In the genomic region with DNA sequence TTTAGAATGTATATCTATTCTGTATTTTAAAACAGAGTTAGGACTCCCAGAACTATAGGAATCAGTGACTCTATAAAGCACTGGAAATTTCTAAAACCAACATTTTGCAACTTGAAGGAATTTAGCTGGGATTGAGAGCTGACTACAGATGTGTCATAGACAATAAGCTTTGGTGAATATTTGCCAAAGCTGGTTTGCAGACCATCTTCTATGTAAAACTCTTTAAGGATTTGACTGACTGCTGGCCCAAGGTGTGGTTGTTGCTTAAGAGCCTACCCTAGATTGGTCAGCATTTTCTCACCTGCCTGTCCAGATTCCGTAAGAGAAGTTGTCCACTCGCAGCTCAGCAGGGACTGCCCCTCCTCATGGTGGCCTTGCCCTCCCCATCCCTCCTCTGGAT, we compare ENCODE assay signal across 30 cellular contexts.
"Had no signal": no experiment of that assay in that cellular context is flagged by ENCODE, and none has a peak within 500 bp of the region (broad histone marks: within the 10 kb centered on the region; RNA-seq: fewer than 3 reads in every experiment).

No MANE protein-coding gene starts in this region.

- H2AFZ ChIP-seq: parathyroid adenoma had no signal

- DNase-seq: naive B cell; naive thymus-derived CD8-positive, alpha-beta T cell; nephron progenitor cell; nucleus accumbens; ovary; posterior cingulate gyrus; psoas muscle; right cardiac atrium; right lobe of liver; stimulated activated CD4-positive, alpha-beta T cell treated with anti-CD3 and anti-CD28 coated beads, Interleukin-15, amount 100 ng/mL, for 24 hours; stimulated activated CD4-positive, alpha-beta T cell treated with anti-CD3 and anti-CD28 coated beads, Interleukin-2, amount 100 ng/mL, for 24 hours; stimulated activated CD4-positive, alpha-beta T cell treated with anti-CD3 and anti-CD28 coated beads, Interleukin-2, amount 100 ng/mL, for 48 hours; stimulated activated CD4-positive, alpha-beta T cell treated with anti-CD3 and anti-CD28 coated beads, Interleukin-4, amount 100 ng/mL, for 24 hours; stimulated activated naive CD4-positive, alpha-beta T cell; stimulated activated naive CD8-positive, alpha-beta T cell treated with anti-CD3 and anti-CD28 coated beads, Interleukin-15, amount 100 ng/mL, for 72 hours; stimulated activated naive CD8-positive, alpha-beta T cell treated with anti-CD3 and anti-CD28 coated beads, Interleukin-15, Interleukin-2, amounts not matched to agents 100 U/mL and 50 U/mL, for 24 hours; substantia nigra; testis; tibial artery; transverse colon; upper lobe of left lung had no signal

- H3K4me3 Mint-ChIP-seq: naive B cell; naive thymus-derived CD8-positive, alpha-beta T cell; natural killer cell treated with Interleukin-12 subunit alpha and Interleukin-12 subunit beta and Interleukin-15 and Interleukin-18, amount 100 ng/mL, for 72 hours; nephron progenitor cell; neural crest cell; stimulated activated effector memory CD8-positive, alpha-beta T cell treated with anti-CD3 and anti-CD28 coated beads, Interleukin-12 subunit alpha, Interleukin-12 subunit beta, amount 100 ng/mL, for 72 hours; stimulated activated naive CD8-positive, alpha-beta T cell treated with anti-CD3 and anti-CD28 coated beads, Interleukin-15, amount 100 ng/mL, for 72 hours had no signal

- H3K27ac Mint-ChIP-seq: naive thymus-derived CD8-positive, alpha-beta T cell; natural killer cell treated with Interleukin-12 subunit alpha and Interleukin-12 subunit beta and Interleukin-15 and Interleukin-18, amount 100 ng/mL, for 72 hours; nephron progenitor cell; progenitor cell of endocrine pancreas; stimulated activated effector memory CD8-positive, alpha-beta T cell treated with anti-CD3 and anti-CD28 coated beads, Interleukin-12 subunit alpha, Interleukin-12 subunit beta, amount 100 ng/mL, for 72 hours; stimulated activated naive CD8-positive, alpha-beta T cell treated with anti-CD3 and anti-CD28 coated beads, Interleukin-15, amount 100 ng/mL, for 72 hours had no signal

- H3K27me3 ChIP-seq: neutrophil, ovary, right lobe of liver, suprapubic skin, testis, tibial artery, transverse colon, upper lobe of left lung, vagina had no signal

- H3K36me3 ChIP-seq: neutrophil, ovary, right lobe of liver, suprapubic skin, tibial artery, transverse colon, upper lobe of left lung, vagina had no signal

- H3K4me1 ChIP-seq: parathyroid adenoma, psoas muscle, right lobe of liver, suprapubic skin, testis, tibial artery, transverse colon, upper lobe of left lung, vagina had no signal

- H3K9ac ChIP-seq: parathyroid adenoma had no signal

- H3K4me3 ChIP-seq: ovary, psoas muscle, right lobe of liver, skin epidermis, suprapubic skin, testis, tibial artery, transverse colon, upper lobe of left lung, vagina had no signal

- H3K9me3 ChIP-seq: neutrophil, ovary, psoas muscle, testis, tibial artery had no signal

- H3K79me2 ChIP-seq: parathyroid adenoma had no signal

- ATAC-seq: naive thymus-derived CD8-positive, alpha-beta T cell; natural killer cell treated with Interleukin-12 subunit alpha and Interleukin-12 subunit beta and Interleukin-15 and Interleukin-18, amount 100 ng/mL, for 72 hours; psoas muscle; right cardiac atrium; stimulated activated effector memory CD8-positive, alpha-beta T cell treated with anti-CD3 and anti-CD28 coated beads, Interleukin-12 subunit alpha, Interleukin-12 subunit beta, amount 100 ng/mL, for 72 hours; stimulated activated naive CD8-positive, alpha-beta T cell treated with anti-CD3 and anti-CD28 coated beads, Interleukin-15, amount 100 ng/mL, for 72 hours; stimulated activated naive CD8-positive, alpha-beta T cell treated with anti-CD3 and anti-CD28 coated beads, Interleukin-15, Interleukin-2, amounts not matched to agents 100 U/mL and 50 U/mL, for 24 hours had no signal

- H3K27ac ChIP-seq: neutrophil, ovary, parathyroid adenoma, psoas muscle, right lobe of liver, skin epidermis, suprapubic skin, testis, tibial artery, transverse colon, upper lobe of left lung, vagina had no signal

- H3K27me3 Mint-ChIP-seq: naive B cell; naive thymus-derived CD8-positive, alpha-beta T cell; natural killer cell treated with Interleukin-12 subunit alpha and Interleukin-12 subunit beta and Interleukin-15 and Interleukin-18, amount 100 ng/mL, for 72 hours; progenitor cell of endocrine pancreas; stimulated activated naive CD8-positive, alpha-beta T cell treated with anti-CD3 and anti-CD28 coated beads, Interleukin-15, amount 100 ng/mL, for 72 hours had no signal

- H3K4me1 Mint-ChIP-seq: naive B cell; naive thymus-derived CD8-positive, alpha-beta T cell; nephron progenitor cell; neural crest cell; stimulated activated effector memory CD8-positive, alpha-beta T cell treated with anti-CD3 and anti-CD28 coated beads, Interleukin-12 subunit alpha, Interleukin-12 subunit beta, amount 100 ng/mL, for 72 hours; stimulated activated naive CD8-positive, alpha-beta T cell treated with anti-CD3 and anti-CD28 coated beads, Interleukin-15, amount 100 ng/mL, for 72 hours had no signal
